ENCODE assay signal across 13 cellular contexts in genomic region chrX:13119386-13119785, GRCh38.
DNase-seq lines count a peak whose midpoint lies in the region; ATAC-seq, FAIRE-seq and TF ChIP-seq lines count a peak whose summit lies in the region.
"Had no signal": no experiment of that assay in that cellular context is flagged by ENCODE, and none has a peak within 500 bp of the region (broad histone marks: within the 10 kb centered on the region; RNA-seq: fewer than 3 reads in every experiment).

No MANE protein-coding gene starts in this region.

- no peaks in the 10 kb centered on the region for H3K9me3 Mint-ChIP-seq in astrocyte (ENCODE audit: unreplicated experiment)

- ATAC-seq in HG02870 (IDR thresholded peaks at IDR 0.05; ENCODE audit: unreplicated experiment), result no peak

- H3K9me3 ChIP-seq in HUES48 (ENCODE audit: control insufficient read depth, insufficient read depth, low read length), result peaks cover 20% of the 10 kb centered on the region
- H3K9me3 ChIP-seq in astrocyte (ENCODE audit: insufficient read depth, low read depth, low read length), result no peaks in the 10 kb centered on the region
- H3K9me3 ChIP-seq in keratinocyte (ENCODE audit: control insufficient read depth, low read depth, low read length), result no peaks in the 10 kb centered on the region
- H3K9me3 ChIP-seq in smooth muscle cell (replicated peaks; ENCODE audit: low read depth), result no peaks in the 10 kb centered on the region

- H3K4me3 Mint-ChIP-seq in astrocyte (ENCODE audit: unreplicated experiment), result no peak overlapping the region
- H3K4me3 Mint-ChIP-seq: activated CD4-positive, alpha-beta memory T cell treated with anti-CD3 and anti-CD28 coated beads for 36 hours; activated naive CD4-positive, alpha-beta T cell treated with anti-CD3 and anti-CD28 coated beads for 36 hours; IgD-negative memory B cell had no signal

- dilution Hi-C loops in keratinocyte (cut with MboI; ENCODE audit: extremely low pct_ligation_motif_present, low sequenced_read_pairs), result no loop called here

- H3K27me3 ChIP-seq in HUES48 (ENCODE audit: control insufficient read depth, insufficient read depth, low read length) (no peaks in the 10 kb centered on the region), astrocyte (ENCODE audit: insufficient read depth, low read length) (no peaks in the 10 kb centered on the region), keratinocyte (ENCODE audit: control insufficient read depth, extremely low read depth, insufficient read depth, low read length) (no peaks in the 10 kb centered on the region), smooth muscle cell (ENCODE audit: low read depth) (no peaks in the 10 kb centered on the region)

- H3K4me3 ChIP-seq in HUES48 (ENCODE audit: low read depth, low read length) (no peak overlapping the region), astrocyte (ENCODE audit: insufficient read depth, low read depth, low read length) (no peak overlapping the region), keratinocyte (ENCODE audit: control insufficient read depth in 2 of 3, extremely low read depth in 1 of 3, insufficient read depth in 2 of 3, low read depth in 1 of 3, low read length in 3 of 3) (no peak overlapping the region), smooth muscle cell (peak overlapping the region; percentile 27)
- H3K4me3 ChIP-seq: lung had no signal

- H3K27ac ChIP-seq in HUES48 (ENCODE audit: low read depth, low read length), result peak overlapping the region; percentile 31
- peak overlapping the region; percentile 77 for H3K27ac ChIP-seq in astrocyte (ENCODE audit: low read depth, low read length)
- H3K27ac ChIP-seq in keratinocyte (ENCODE audit: control insufficient read depth, insufficient read depth, low read length), result no peak overlapping the region
- peak overlapping the region; percentile 88 for H3K27ac ChIP-seq in smooth muscle cell (ENCODE audit: low read depth)

- H3K27me3 Mint-ChIP-seq in astrocyte (ENCODE audit: low read depth, unreplicated experiment), result no peaks in the 10 kb centered on the region
- H3K27me3 Mint-ChIP-seq: activated CD4-positive, alpha-beta memory T cell treated with anti-CD3 and anti-CD28 coated beads for 36 hours had no signal

- peak overlapping the region; percentile 35 for H3K27ac Mint-ChIP-seq in astrocyte (ENCODE audit: unreplicated experiment)
- H3K27ac Mint-ChIP-seq: activated CD4-positive, alpha-beta memory T cell treated with anti-CD3 and anti-CD28 coated beads for 36 hours; activated naive CD4-positive, alpha-beta T cell treated with anti-CD3 and anti-CD28 coated beads for 36 hours had no signal

- H3K36me3 Mint-ChIP-seq in astrocyte (ENCODE audit: low read depth, unreplicated experiment), result no peaks in the 10 kb centered on the region

- H3K36me3 ChIP-seq in HUES48 (ENCODE audit: control insufficient read depth, insufficient read depth, low read length), result no peaks in the 10 kb centered on the region
- H3K36me3 ChIP-seq in astrocyte (ENCODE audit: insufficient read depth, low read length), result no peaks in the 10 kb centered on the region
- no peaks in the 10 kb centered on the region for H3K36me3 ChIP-seq in keratinocyte (ENCODE audit: control insufficient read depth in 2 of 2, extremely low read depth in 1 of 2, insufficient read depth in 2 of 2, low read length in 2 of 2)
- no peaks in the 10 kb centered on the region for H3K36me3 ChIP-seq in smooth muscle cell (ENCODE audit: low read depth)

- H3K79me2 ChIP-seq in astrocyte (ENCODE audit: insufficient read depth, low read length) (no peaks in the 10 kb centered on the region), keratinocyte (ENCODE audit: control insufficient read depth, insufficient read depth, low read length) (no peaks in the 10 kb centered on the region), smooth muscle cell (ENCODE audit: low read depth) (no peaks in the 10 kb centered on the region)

- FAIRE-seq in astrocyte (lab: Jason Lieb, UNC), result peak; percentile 95
- FAIRE-seq in keratinocyte (lab: Jason Lieb, UNC), result peak; percentile 67

- H3K9ac ChIP-seq in HUES48 (ENCODE audit: low read depth, low read length), result no peak overlapping the region
- H3K9ac ChIP-seq in astrocyte (ENCODE audit: low read length), result peak overlapping the region; percentile 73
- no peak overlapping the region for H3K9ac ChIP-seq in keratinocyte (ENCODE audit: control insufficient read depth, extremely low read depth, insufficient read depth, low read length)
- H3K9ac ChIP-seq in smooth muscle cell (ENCODE audit: low read depth), result peak overlapping the region; percentile 48

- WGBS in smooth muscle cell (ENCODE audit: low lambda C conversion rate), result 11% methylated on average over 3 of the region's 3 CpGs

- H3K4me1 Mint-ChIP-seq in astrocyte (ENCODE audit: low read depth, unreplicated experiment), result peaks cover 10% of the 10 kb centered on the region

- TF ChIP-seq CTCF in astrocyte (IDR thresholded peaks at IDR 0.05; ENCODE audit: insufficient read depth, low read depth, low read length) (no peak), keratinocyte (optimal IDR thresholded peaks at IDR 0.05 in 1 of 3, IDR thresholded peaks at IDR 0.05 in 1 of 3, conservative IDR thresholded peaks at IDR 0.05 in 1 of 3; ENCODE audit: extremely low read depth in 1 of 3, insufficient read depth in 2 of 3, low read length in 3 of 3) (no peak), smooth muscle cell (IDR thresholded peaks at IDR 0.05; ENCODE audit: borderline replicate concordance, insufficient read depth, poor library complexity, severe bottlenecking) (no peak)

- H3K4me2 ChIP-seq in astrocyte (ENCODE audit: low read length), result peak overlapping the region; percentile 55
- H3K4me2 ChIP-seq in keratinocyte (ENCODE audit: control insufficient read depth, extremely low read depth, insufficient read depth, low read depth, low read length), result no peak overlapping the region
- H3K4me2 ChIP-seq in smooth muscle cell, result peak overlapping the region; percentile 81

- no peak for DNase-seq in astrocyte (ENCODE audit: low read depth)
- no peak for DNase-seq in keratinocyte (ENCODE audit: low read depth, low spot score)
- no peak for DNase-seq in smooth muscle cell (lab: John Stamatoyannopoulos, UW; ENCODE audit: unreplicated experiment)
- no peak for DNase-seq in DMS 273 treated with DMSO at 0.1 percent for 48 hours (lab: John Stamatoyannopoulos, UW)
- DNase-seq in activated naive CD4-positive, alpha-beta T cell (lab: John Stamatoyannopoulos, UW), result no peak
- no peak for DNase-seq in NCI-H526 treated with DMSO at 0.1 percent for 48 hours (lab: John Stamatoyannopoulos, UW)
- DNase-seq: activated CD4-positive, alpha-beta memory T cell treated with anti-CD3 and anti-CD28 coated beads for 36 hours; activated naive CD4-positive, alpha-beta T cell treated with anti-CD3 and anti-CD28 coated beads for 36 hours; NCI-H1930 had no signal

- H3F3A ChIP-seq in smooth muscle cell (ENCODE audit: low read depth), result peaks cover 2% of the 10 kb centered on the region

- H2AFZ ChIP-seq in astrocyte (ENCODE audit: low read depth, low read length), result no peak overlapping the region
- H2AFZ ChIP-seq in keratinocyte (ENCODE audit: control insufficient read depth, low read length), result no peak overlapping the region
- peak overlapping the region; percentile 76 for H2AFZ ChIP-seq in smooth muscle cell (ENCODE audit: low read depth)

- no peaks in the 10 kb centered on the region for H4K20me1 ChIP-seq in astrocyte (ENCODE audit: insufficient read depth, low read length)
- H4K20me1 ChIP-seq in keratinocyte (ENCODE audit: control insufficient read depth, extremely low read depth, insufficient read depth, low read length), result no peaks in the 10 kb centered on the region
- no peaks in the 10 kb centered on the region for H4K20me1 ChIP-seq in smooth muscle cell (ENCODE audit: low read depth)

- H3K4me1 ChIP-seq in HUES48 (ENCODE audit: control insufficient read depth, insufficient read depth, low read length) (peaks cover 13% of the 10 kb centered on the region), astrocyte (ENCODE audit: insufficient read depth, low read length) (peaks cover 23% of the 10 kb centered on the region), keratinocyte (ENCODE audit: control insufficient read depth, extremely low read depth, insufficient read depth, low read length) (peaks cover 4% of the 10 kb centered on the region), smooth muscle cell (ENCODE audit: low read depth) (peaks cover 11% of the 10 kb centered on the region)

- H3K9me1 ChIP-seq in keratinocyte (ENCODE audit: control insufficient read depth, extremely low read depth, insufficient read depth, low read length), result no peaks in the 10 kb centered on the region

Comparison
In these comparisons a context has a peak if more than half of its experiments do, and no peak if none do; other contexts are left out.
1. H3K9ac ChIP-seq: peak in astrocyte (single experiment) and smooth muscle cell (single experiment); none in HUES48 (single experiment) and keratinocyte (single experiment).